Comparison of ENCODE assay signal across 1 cellular context in genomic region chr6:122438975-122439374, GRCh38.
TF ChIP-seq lines count a peak whose summit lies in the region.

No MANE protein-coding gene starts in this region.

TF ChIP-seq in K562, 482 proteins besides CTCF, POLR2A, EP300 and RAD21 (continued from another document):
- TF ChIP-seq, protein P1, sequence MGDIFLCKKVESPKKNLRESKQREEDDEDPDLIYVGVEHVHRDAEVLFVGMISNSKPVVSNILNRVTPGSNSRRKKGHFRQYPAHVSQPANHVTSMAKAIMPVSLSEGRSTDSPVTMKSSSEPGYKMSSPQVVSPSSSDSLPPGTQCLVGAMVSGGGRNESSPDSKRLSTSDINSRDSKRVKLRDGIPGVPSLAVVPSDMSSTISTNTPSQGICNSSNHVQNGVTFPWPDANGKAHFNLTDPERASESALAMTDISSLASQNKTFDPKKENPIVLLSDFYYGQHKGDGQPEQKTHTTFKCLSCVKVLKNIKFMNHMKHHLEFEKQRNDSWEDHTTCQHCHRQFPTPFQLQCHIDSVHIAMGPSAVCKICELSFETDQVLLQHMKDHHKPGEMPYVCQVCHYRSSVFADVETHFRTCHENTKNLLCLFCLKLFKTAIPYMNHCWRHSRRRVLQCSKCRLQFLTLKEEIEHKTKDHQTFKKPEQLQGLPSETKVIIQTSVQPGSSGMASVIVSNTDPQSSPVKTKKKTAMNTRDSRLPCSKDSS (IDR thresholded peaks at IDR 0.05; ENCODE audit: low read depth, partially characterized antibody), result peak; percentile 73
- no peak for TF ChIP-seq KAT2B (IDR thresholded peaks at IDR 0.05; ENCODE audit: low read depth, low read length)
- no peak for TF ChIP-seq ZZZ3 (IDR thresholded peaks at IDR 0.05)
- no peak for TF ChIP-seq TFAM (CRISPR knock-in tag; conservative IDR thresholded peaks at IDR 0.05)
- peak; percentile 90 for TF ChIP-seq CBX5 (IDR thresholded peaks at IDR 0.05; ENCODE audit: borderline replicate concordance, low read depth)
